7 cellular contexts compared by ENCODE assay signal in the genomic region with DNA sequence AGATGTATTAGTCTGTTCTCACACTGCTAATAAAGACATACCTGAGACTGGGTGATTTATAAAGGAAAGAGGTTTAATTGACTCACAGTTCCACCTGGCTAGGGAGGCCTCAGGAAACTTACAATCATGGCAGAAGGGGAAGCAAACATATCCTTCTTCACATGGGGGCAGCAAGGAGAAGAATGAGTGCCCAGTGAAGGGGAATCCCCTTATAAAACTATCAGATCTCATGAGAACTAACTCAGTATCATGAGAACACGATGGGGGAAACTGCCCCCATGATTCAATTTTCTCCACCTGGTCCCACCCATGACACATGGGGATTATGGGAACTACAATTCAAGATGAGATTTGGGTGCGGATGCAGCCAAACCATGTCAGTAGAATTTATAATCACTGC.
A peak's percentile ranks its signal among the peaks of the same experiment; 100 is the strongest.
DNase-seq lines count a peak whose midpoint lies in the region; ATAC-seq, FAIRE-seq and TF ChIP-seq lines count a peak whose summit lies in the region.
"Not testable (repeated sequence)": the region's sequence is repeated elsewhere in the genome, so short reads cannot be mapped to it uniquely, and the experiment has no call there.

No MANE protein-coding gene starts in this region.

- not testable (repeated sequence) for H3K36me3 ChIP-seq in H1 (ENCODE audit: control insufficient read depth in 2 of 4, insufficient read depth in 4 of 4, low read length in 3 of 4)

- H3K4me2 ChIP-seq in H1 (ENCODE audit: insufficient read depth in 1 of 2, low read depth in 2 of 2, low read length in 2 of 2), result not testable (repeated sequence)

- H3K9me3 ChIP-seq in H1 (ENCODE audit: insufficient read depth in 2 of 2, low read depth in 1 of 2, low read length in 1 of 2), result not testable (repeated sequence)

- peaks cover 12% of the 10 kb centered on the region for H3K9me3 Mint-ChIP-seq in T-helper 2 cell treated with Interferon-gamma antibody and Interleukin-4, amounts not matched to agents 5 μg/mL and 100 μg/mL, for 36 hours
- not testable (repeated sequence) for H3K9me3 Mint-ChIP-seq in activated T-helper 17 cell treated with anti-CD3 and anti-CD28 coated beads, Interleukin-2, amount 50 U/mL, for 72 hours

- not testable (repeated sequence) for H3K18ac ChIP-seq in H1 (ENCODE audit: extremely low read depth, low read length)

- TF ChIP-seq POLR2A in H1 (IDR thresholded peaks at IDR 0.05; ENCODE audit: control extremely low read depth in 1 of 2, low read depth in 2 of 2, low read length in 2 of 2), result not testable (repeated sequence)

- not testable (repeated sequence) for H3K4ac ChIP-seq in H1 (replicated peaks; ENCODE audit: insufficient read length, low read depth, low read length)

- FAIRE-seq in H1 (lab: Jason Lieb, UNC), result not testable (repeated sequence)

- H4K5ac ChIP-seq in H1 (ENCODE audit: insufficient read length, low read depth, low read length), result not testable (repeated sequence)

- not testable (repeated sequence) for TF ChIP-seq CTCF in H1 (IDR thresholded peaks at IDR 0.05; ENCODE audit: control extremely low read depth in 1 of 3, insufficient read depth in 1 of 3, low read depth in 1 of 3, low read length in 3 of 3)

- not testable (repeated sequence) for H3K9ac ChIP-seq in H1 (replicated peaks in 1 of 4; ENCODE audit: extremely low read depth in 1 of 4, low read depth in 3 of 4, low read length in 3 of 4)

- ATAC-seq in GM18499 (IDR thresholded peaks at IDR 0.05; ENCODE audit: insufficient read depth, unreplicated experiment) (peak; percentile 11), GM19395 (IDR thresholded peaks at IDR 0.05; ENCODE audit: unreplicated experiment) (peak; percentile 27), GM21717 (IDR thresholded peaks at IDR 0.05; ENCODE audit: unreplicated experiment) (peak; percentile 26), HG03175 (IDR thresholded peaks at IDR 0.05; ENCODE audit: unreplicated experiment) (peak; percentile 20)
- ATAC-seq in activated T-helper 17 cell treated with anti-CD3 and anti-CD28 coated beads, Interleukin-2, amount 50 U/mL, for 72 hours (replicated peaks), result peak; percentile 34

- not testable (repeated sequence) for H2BK5ac ChIP-seq in H1 (ENCODE audit: low read depth, low read length)

- 0 out of 4 replicates have a peak, but pooled peaks have one; percentile 9 to 10 for TF ChIP-seq RAD21 in H1 (IDR thresholded peaks at IDR 0.05 in 1 of 2, conservative IDR thresholded peaks at IDR 0.05 in 1 of 2; ENCODE audit: low read depth in 2 of 2, low read length in 2 of 2)

- not testable (repeated sequence) for H2BK120ac ChIP-seq in H1 (replicated peaks; ENCODE audit: low read depth, low read length)

- H2AK5ac ChIP-seq in H1 (ENCODE audit: low read depth, low read length), result not testable (repeated sequence)

- POLR2A ChIA-PET in H1 (lab: Charles Lee; ENCODE audit: partially characterized antibody), result not testable (repeated sequence)

- H3K27ac ChIP-seq in H1 (ENCODE audit: low read depth, low read length), result not testable (repeated sequence)

- not testable (repeated sequence) for H3K23ac ChIP-seq in H1 (ENCODE audit: insufficient read length)

- WGBS in H1 (ENCODE audit: extremely low coverage in 1 of 2, insufficient coverage in 1 of 2, insufficient read length in 1 of 2, insufficient replicate concordance in 2 of 2, low coverage in 1 of 2, low lambda C conversion rate in 2 of 2, missing lambda C conversion rate in 1 of 2), 2 experiments, result 88% methylated on average over 2 of the region's 2 CpGs; no CpG with 5 or more reads in 1 of the 2 experiments

- H3K4me3 Mint-ChIP-seq in T-helper 2 cell treated with Interferon-gamma antibody and Interleukin-4, amounts not matched to agents 5 μg/mL and 100 μg/mL, for 36 hours, result peak overlapping the region; percentile 12
- H3K4me3 Mint-ChIP-seq in activated T-helper 17 cell treated with anti-CD3 and anti-CD28 coated beads, Interleukin-2, amount 50 U/mL, for 72 hours, result peak overlapping the region; percentile 2

- H3K27me3 Mint-ChIP-seq in T-helper 2 cell treated with Interferon-gamma antibody and Interleukin-4, amounts not matched to agents 5 μg/mL and 100 μg/mL, for 36 hours (ENCODE audit: low read depth); activated T-helper 17 cell treated with anti-CD3 and anti-CD28 coated beads, Interleukin-2, amount 50 U/mL, for 72 hours: not testable (repeated sequence)

- H3K79me1 ChIP-seq in H1 (ENCODE audit: low read depth, low read length), result not testable (repeated sequence)

- not testable (repeated sequence) for H3K56ac ChIP-seq in H1 (replicated peaks; ENCODE audit: insufficient read length, low read depth, low read length)

- H4K8ac ChIP-seq in H1 (ENCODE audit: extremely low read depth, insufficient read depth, low read length), result not testable (repeated sequence)

- H2AFZ ChIP-seq in H1 (ENCODE audit: low read length), result not testable (repeated sequence)

- TF ChIP-seq EP300 in H1 (IDR thresholded peaks at IDR 0.05; ENCODE audit: borderline replicate concordance in 1 of 2, low read depth in 2 of 2, low read length in 2 of 2), result not testable (repeated sequence)

- not testable (repeated sequence) for H3K27me3 ChIP-seq in H1 (replicated peaks in 1 of 4; ENCODE audit: control insufficient read depth in 3 of 4, extremely low read depth in 1 of 4, insufficient read depth in 3 of 4, low read length in 3 of 4)

- not testable (repeated sequence) for H3K4me3 ChIP-seq in H1 (ENCODE audit: extremely low read depth in 1 of 4, insufficient read depth in 2 of 4, low read depth in 3 of 4, low read length in 4 of 4)

- H3K27ac Mint-ChIP-seq in T-helper 2 cell treated with Interferon-gamma antibody and Interleukin-4, amounts not matched to agents 5 μg/mL and 100 μg/mL, for 36 hours, result peak overlapping the region; percentile 33
- H3K27ac Mint-ChIP-seq in activated T-helper 17 cell treated with anti-CD3 and anti-CD28 coated beads, Interleukin-2, amount 50 U/mL, for 72 hours, result peak overlapping the region; percentile 42

- H4K91ac ChIP-seq in H1 (replicated peaks; ENCODE audit: insufficient read length, low read length), result not testable (repeated sequence)

- CTCF ChIA-PET in H1 (lab: Charles Lee; ENCODE audit: partially characterized antibody), result interaction anchor here (0.8 to 1.8 kb wide), 5 partner anchors 8 to 808 kb away, joined by 3 to 4 read pairs (median 3); no protein-coding TSS in a partner anchor

- peaks cover 37% of the 10 kb centered on the region for H3K4me1 Mint-ChIP-seq in T-helper 2 cell treated with Interferon-gamma antibody and Interleukin-4, amounts not matched to agents 5 μg/mL and 100 μg/mL, for 36 hours (ENCODE audit: low read depth)
- H3K4me1 Mint-ChIP-seq in activated T-helper 17 cell treated with anti-CD3 and anti-CD28 coated beads, Interleukin-2, amount 50 U/mL, for 72 hours, result peaks cover 14% of the 10 kb centered on the region

- H2BK20ac ChIP-seq in H1 (ENCODE audit: low read length), result not testable (repeated sequence)

- H3K14ac ChIP-seq in H1 (ENCODE audit: insufficient read length), result not testable (repeated sequence)

- H3K79me2 ChIP-seq in H1 (ENCODE audit: control insufficient read depth in 1 of 2, insufficient read depth in 2 of 2, low read length in 2 of 2), result not testable (repeated sequence)

- H3K23me2 ChIP-seq in H1 (ENCODE audit: low read depth, low read length), result not testable (repeated sequence)

- H4K20me1 ChIP-seq in H1 (replicated peaks in 1 of 2; ENCODE audit: control insufficient read depth in 1 of 2, insufficient read depth in 2 of 2, low read length in 2 of 2), result not testable (repeated sequence)

- H2BK15ac ChIP-seq in H1 (ENCODE audit: low read length), result not testable (repeated sequence)

- H2BK12ac ChIP-seq in H1 (ENCODE audit: low read depth, low read length), result not testable (repeated sequence)

- peaks cover 38% of the 10 kb centered on the region for H3K36me3 Mint-ChIP-seq in T-helper 2 cell treated with Interferon-gamma antibody and Interleukin-4, amounts not matched to agents 5 μg/mL and 100 μg/mL, for 36 hours (ENCODE audit: low read depth)
- not testable (repeated sequence) for H3K36me3 Mint-ChIP-seq in activated T-helper 17 cell treated with anti-CD3 and anti-CD28 coated beads, Interleukin-2, amount 50 U/mL, for 72 hours (ENCODE audit: low read depth)

- DNase-seq in T-helper 2 cell treated with Interferon-gamma antibody and Interleukin-4, amounts not matched to agents 5 μg/mL and 100 μg/mL, for 36 hours (ENCODE audit: low spot score); H1 (ENCODE audit: low read depth in 1 of 2, low spot score in 2 of 2): not testable (repeated sequence)

- H3K4me1 ChIP-seq in H1 (replicated peaks in 1 of 4; ENCODE audit: control insufficient read depth in 3 of 4, insufficient read depth in 4 of 4, low read length in 3 of 4), result not testable (repeated sequence)
